8 cellular contexts compared by ENCODE assay signal in the genomic region with DNA sequence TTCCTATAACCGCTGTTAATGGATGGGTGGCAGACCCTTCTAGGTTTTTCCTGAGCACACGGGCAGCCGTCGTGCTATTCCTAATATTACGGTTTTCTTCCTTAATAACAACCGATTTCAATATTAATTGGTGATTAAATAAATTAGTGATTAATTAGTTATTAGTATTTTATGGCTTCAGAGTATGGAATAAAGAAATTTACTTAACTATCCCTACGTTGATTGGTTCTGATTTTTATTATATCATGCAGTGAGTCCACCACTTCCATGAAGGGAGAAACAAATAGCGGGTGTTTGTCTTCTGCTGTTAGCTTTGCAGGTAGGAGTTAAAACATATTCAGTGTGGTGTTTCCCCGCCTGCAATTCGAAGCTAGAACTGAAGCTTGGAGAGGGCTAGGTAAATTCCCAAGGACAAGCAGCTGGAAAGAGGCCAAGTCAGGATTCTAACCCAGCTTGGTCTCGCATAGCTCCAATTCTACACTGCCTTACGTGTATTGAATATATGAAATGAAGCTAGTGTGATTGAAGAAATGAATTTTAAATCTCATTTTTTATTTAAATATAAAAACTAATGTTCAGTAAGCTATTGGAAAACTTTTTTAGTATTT. TPM values are rescaled to one million over a fixed set of nuclear protein-coding genes. Genes with fewer than 3 reads are reported as not detected.
A peak's percentile ranks its signal among the peaks of the same experiment; 100 is the strongest.
DNase-seq lines count a peak whose midpoint lies in the region; ATAC-seq and TF ChIP-seq lines count a peak whose summit lies in the region.

No MANE protein-coding gene starts in this region.

- intact Hi-C loops in dorsolateral prefrontal cortex (cut with DNase I), result no loop called here

- DNase-seq in DMS153 (lab: John Stamatoyannopoulos, UW) (peak; percentile 48), DMS153 treated with DMSO at 0.1 percent for 48 hours (lab: John Stamatoyannopoulos, UW; ENCODE audit: unreplicated experiment) (no peak), Peyer's patch (peak in 1 of 3 donors; percentile 47), dorsolateral prefrontal cortex (peak in 1 of 10 donors; percentile 23), upper lobe of left lung (peak in 1 of 2 donors; percentile 64), GM20000 (ENCODE audit: low spot score) (no peak)

- H3K36me3 ChIP-seq in Peyer's patch, result no peaks in the 10 kb centered on the region
- H3K36me3 ChIP-seq in mesodermal cell (ENCODE audit: control insufficient read depth, insufficient read depth, low read length), result peaks cover 15% of the 10 kb centered on the region
- peaks cover 0 to 9% (median 2%) of the 10 kb centered on the region in 4 donors for H3K36me3 ChIP-seq in upper lobe of left lung

- H3K27ac ChIP-seq in Peyer's patch, result peak overlapping the region; percentile 84 to 94 (median 87)
- peak overlapping the region; percentile 84 to 100 (median 99) for H3K27ac ChIP-seq in dorsolateral prefrontal cortex
- H3K27ac ChIP-seq in mesodermal cell (ENCODE audit: low read depth, low read length, severe bottlenecking), result peak overlapping the region; percentile 99
- H3K27ac ChIP-seq in upper lobe of left lung, result peak overlapping the region; percentile 93 to 97 (median 93)

- no peak for TF ChIP-seq POLR2A in Peyer's patch (IDR thresholded peaks at IDR 0.05)
- TF ChIP-seq POLR2A in upper lobe of left lung (IDR thresholded peaks at IDR 0.05), result no peak

- 33 to 40% methylated on average over 2 to 3 of the region's 12 CpGs for WGBS in mesodermal cell (ENCODE audit: insufficient coverage in 2 of 2), 2 experiments
- WGBS in upper lobe of left lung, 2 donors, result 22 to 25% methylated on average over 12 of the region's 12 CpGs

- TF ChIP-seq EP300 in upper lobe of left lung (IDR thresholded peaks at IDR 0.05), result peak in 1 of 4 donors; percentile 7

- no peak for ATAC-seq in upper lobe of left lung (ENCODE audit: low FRiP score in 2 of 2)
- no peak for ATAC-seq in GM18519 (IDR thresholded peaks at IDR 0.05; ENCODE audit: low FRiP score, unreplicated experiment)

- peaks cover 0 to 30% (median 11%) of the 10 kb centered on the region in 4 donors for H3K4me1 ChIP-seq in Peyer's patch
- H3K4me1 ChIP-seq in mesodermal cell (ENCODE audit: control insufficient read depth, insufficient read depth, low read length, poor library complexity, severe bottlenecking), result peaks cover 19% of the 10 kb centered on the region
- peaks cover 17 to 35% (median 30%) of the 10 kb centered on the region in 4 donors for H3K4me1 ChIP-seq in upper lobe of left lung

- H3K9me3 ChIP-seq in Peyer's patch (no peaks in the 10 kb centered on the region), mesodermal cell (ENCODE audit: control insufficient read depth, low read length) (no peaks in the 10 kb centered on the region), upper lobe of left lung (no peaks in the 10 kb centered on the region)

- H3K27me3 ChIP-seq in Peyer's patch, result no peaks in the 10 kb centered on the region
- no peaks in the 10 kb centered on the region for H3K27me3 ChIP-seq in dorsolateral prefrontal cortex
- H3K27me3 ChIP-seq in upper lobe of left lung, result no peaks in the 10 kb centered on the region

- TF ChIP-seq CTCF in Peyer's patch (IDR thresholded peaks at IDR 0.05), result no peak
- TF ChIP-seq CTCF in dorsolateral prefrontal cortex (IDR thresholded peaks at IDR 0.05 in 54 of 56, conservative IDR thresholded peaks at IDR 0.05 in 2 of 56; ENCODE audit: low read depth in 1 of 56, partially characterized antibody in 56 of 56), result no peak
- no peak for TF ChIP-seq CTCF in upper lobe of left lung (IDR thresholded peaks at IDR 0.05)
- no peak for TF ChIP-seq CTCF in GM20000 (IDR thresholded peaks at IDR 0.05; ENCODE audit: extremely low read depth, missing control alignments)

- H3K4me3 ChIP-seq in Peyer's patch (peak overlapping the region; percentile 50 to 91 (median 80)), dorsolateral prefrontal cortex (peak overlapping the region; percentile 65 to 99 (median 87)), mesodermal cell (ENCODE audit: extremely low read depth, insufficient read depth, low read length, poor library complexity, severe bottlenecking) (peak overlapping the region; percentile 69), upper lobe of left lung (peak overlapping the region; percentile 8 to 89 (median 60))

RNA-seq across cellular contexts. Expression of gene CSTF2T, which starts 0.9 kb away (rescaled TPM):
- total RNA-seq in Peyer's patch, result 10 to 100 TPM; 11.9 to 17.3 (median 16.2) TPM
- 10 to 100 TPM; 22.9 to 42.7 (median 30.2) TPM for total RNA-seq in dorsolateral prefrontal cortex
- 17.7 TPM for polyA plus RNA-seq in mesodermal cell (2013, experiment 1 of 2)
- 16.8 TPM for polyA plus RNA-seq in mesodermal cell (2013, experiment 2 of 2)
- total RNA-seq in upper lobe of left lung, result 10 to 100 TPM in 5 of 6 donors, 1 to 10 TPM in 1; 9.7 to 19.0 (median 14.7) TPM
